Comparison of ENCODE assay signal across 8 cellular contexts in genomic region chr7:30226593-30227268, GRCh38. TPM values are rescaled to one million over a fixed set of nuclear protein-coding genes. Genes with fewer than 3 reads are reported as not detected.
DNase-seq lines count a peak whose midpoint lies in the region; ATAC-seq and TF ChIP-seq lines count a peak whose summit lies in the region.

No MANE protein-coding gene starts in this region.

- no peak overlapping the region for H4K91ac ChIP-seq in H9 (ENCODE audit: insufficient read length, low read depth, low read length)

- WGBS in H9 (ENCODE audit: extremely low coverage, insufficient read length, low lambda C conversion rate): no CpG with 5 or more reads among the region's 13 CpGs
- 70% methylated on average over 13 of the region's 13 CpGs for WGBS in smooth muscle cell (ENCODE audit: low lambda C conversion rate)

- H3K23me2 ChIP-seq in H9 (ENCODE audit: insufficient read length, low read depth, low read length, poor library complexity, severe bottlenecking): no peaks in the 10 kb centered on the region

- no peak overlapping the region for H4K5ac ChIP-seq in H9 (ENCODE audit: insufficient read length, low read depth, low read length)

- no peak for TF ChIP-seq POLR2A in erythroblast (IDR thresholded peaks at IDR 0.05; ENCODE audit: low read length)

- H3K79me2 ChIP-seq in H9 (ENCODE audit: insufficient read depth, low read length) (no peaks in the 10 kb centered on the region), smooth muscle cell (ENCODE audit: low read depth) (no peaks in the 10 kb centered on the region)

- CTCF ChIA-PET in GM10248 (lab: Yijun Ruan, JAX): interaction anchor here (1.0 to 1.5 kb wide), 3 partner anchors 11 to 20 kb away, joined by 3 to 4 read pairs (median 3); no protein-coding TSS in a partner anchor

- H3K4me3 Mint-ChIP-seq in H9: no peak overlapping the region

- no peak overlapping the region for H2BK120ac ChIP-seq in H9 (ENCODE audit: low read depth, low read length, poor library complexity, severe bottlenecking)

- H3K18ac ChIP-seq in H9 (ENCODE audit: insufficient read length, low read depth, low read length): no peak overlapping the region

- peaks cover 5 to 9% of the 10 kb centered on the region in 2 experiments for H3K4me1 Mint-ChIP-seq in H9

- POLR2A ChIA-PET in GM10248 (lab: Yijun Ruan, JAX): no interaction called here

- H2AK5ac ChIP-seq in H9 (ENCODE audit: insufficient read length, low read length): no peak overlapping the region

- H3T11ph ChIP-seq in H9 (ENCODE audit: low read length): no peak overlapping the region

- H3K4me2 ChIP-seq in H9 (ENCODE audit: insufficient read depth, insufficient read length, low read length): no peak overlapping the region
- peak overlapping the region; percentile 58 for H3K4me2 ChIP-seq in smooth muscle cell

- no peak overlapping the region for H3K23ac ChIP-seq in H9 (ENCODE audit: insufficient read length, low read depth, low read length)

- H3K4me1 ChIP-seq in H9 (ENCODE audit: insufficient read depth, low read length) (no peaks in the 10 kb centered on the region), smooth muscle cell (ENCODE audit: low read depth) (peaks cover 23% of the 10 kb centered on the region)

- H3K27ac ChIP-seq in H9 (ENCODE audit: insufficient read length, low read depth, low read length) (no peak overlapping the region), smooth muscle cell (ENCODE audit: low read depth) (peak overlapping the region; percentile 89)

- TF ChIP-seq CTCF in H9 (conservative IDR thresholded peaks at IDR 0.05) (peak; percentile 73), smooth muscle cell (IDR thresholded peaks at IDR 0.05; ENCODE audit: borderline replicate concordance, insufficient read depth, poor library complexity, severe bottlenecking) (peak; percentile 29), GM10248 (IDR thresholded peaks at IDR 0.05; ENCODE audit: control extremely low read depth, extremely low read depth, low read depth, missing control alignments) (no peak)

- no peak overlapping the region for H3K4me3 ChIP-seq in smooth muscle cell

- no peak for ATAC-seq in HG03095 (IDR thresholded peaks at IDR 0.05; ENCODE audit: unreplicated experiment)

- no peaks in the 10 kb centered on the region for H3K27me3 ChIP-seq in H9 (ENCODE audit: insufficient read depth, low read length)
- H3K27me3 ChIP-seq in smooth muscle cell (ENCODE audit: low read depth): no peaks in the 10 kb centered on the region

- H3K36me3 ChIP-seq in smooth muscle cell (ENCODE audit: low read depth): no peaks in the 10 kb centered on the region

- no peak overlapping the region for H3K56ac ChIP-seq in H9 (ENCODE audit: insufficient read length, low read depth, low read length)

- no peaks in the 10 kb centered on the region for H3K9me3 ChIP-seq in H9 (ENCODE audit: control insufficient read depth, low read depth, low read length)
- no peaks in the 10 kb centered on the region for H3K9me3 ChIP-seq in smooth muscle cell (replicated peaks; ENCODE audit: low read depth)

- H3K27ac Mint-ChIP-seq in H9: no peak overlapping the region; a peak in 1 of 7 replicates

- no peak overlapping the region for H4K8ac ChIP-seq in H9 (replicated peaks; ENCODE audit: insufficient read length, low read depth, low read length)

- H2BK12ac ChIP-seq in H9 (ENCODE audit: insufficient read length, low read depth, low read length): no peak overlapping the region

- DNase-seq in H9 (peak; percentile 76), NCI-H748 (lab: John Stamatoyannopoulos, UW; ENCODE audit: unreplicated experiment) (peak; percentile 51), erythroblast (lab: John Stamatoyannopoulos, UW) (peak; percentile 11 to 34), smooth muscle cell (lab: John Stamatoyannopoulos, UW; ENCODE audit: unreplicated experiment) (no peak), GM10248 (ENCODE audit: extremely low spot score) (no peak), SKM-1 treated with dmso at 0.1 percent for 144 hours (lab: John Stamatoyannopoulos, UW; ENCODE audit: unreplicated experiment) (no peak)
- no peak for DNase-seq in activated CD8-positive, alpha-beta memory T cell treated with anti-CD3 and anti-CD28 coated beads, Interleukin-2, amount 50 U/mL, for 4 hours

- H4K20me1 ChIP-seq in H9 (ENCODE audit: control insufficient read depth, insufficient read depth, insufficient read length): no peaks in the 10 kb centered on the region
- H4K20me1 ChIP-seq in smooth muscle cell (ENCODE audit: low read depth): peaks cover 10% of the 10 kb centered on the region

- no peaks in the 10 kb centered on the region for H3K36me3 Mint-ChIP-seq in H9 (ENCODE audit: insufficient read depth in 1 of 3, low read depth in 3 of 3)

- peaks cover 15% of the 10 kb centered on the region for H3F3A ChIP-seq in smooth muscle cell (ENCODE audit: low read depth)

- no peak overlapping the region for H2BK5ac ChIP-seq in H9 (ENCODE audit: insufficient read length, low read length)

- H2BK20ac ChIP-seq in H9 (ENCODE audit: low read depth, low read length, poor library complexity, severe bottlenecking): no peak overlapping the region

- no peak overlapping the region for H2BK15ac ChIP-seq in H9 (ENCODE audit: low read depth, low read length)

- H2AFZ ChIP-seq in H9 (ENCODE audit: low read length) (no peak overlapping the region), smooth muscle cell (ENCODE audit: low read depth) (no peak overlapping the region)

- H3K27me3 Mint-ChIP-seq in H9 (ENCODE audit: low read depth): peaks cover 7% of the 10 kb centered on the region

- no peak overlapping the region for H3K4ac ChIP-seq in H9 (ENCODE audit: low read depth, low read length)

- no peak overlapping the region for H3K14ac ChIP-seq in H9 (ENCODE audit: insufficient read depth, low read length)

- H3K9ac ChIP-seq in H9 (ENCODE audit: extremely low read depth, insufficient read length, low read length): no peak overlapping the region
- no peak overlapping the region for H3K9ac ChIP-seq in smooth muscle cell (ENCODE audit: low read depth)

- no peaks in the 10 kb centered on the region for H3K79me1 ChIP-seq in H9 (ENCODE audit: insufficient read depth, low read depth, low read length, poor library complexity, severe bottlenecking)

- H3K9me3 Mint-ChIP-seq in H9: no peaks in the 10 kb centered on the region

RNA-seq across cellular contexts. Expression of gene ZNRF2, which starts 57.7 kb away (rescaled TPM):
- total RNA-seq in H9 (2021) (16.5 and 17.1 TPM in 2 replicates), smooth muscle cell (12.7 and 13.5 TPM in 2 replicates)
- 2.1 and 7.4 TPM in 2 replicates for polyA plus RNA-seq in smooth muscle cell

Comparison
In these comparisons a context has a peak if more than half of its experiments do, and no peak if none do; other contexts are left out.
1. DNase-seq: peak in H9 (single experiment), NCI-H748 (single experiment) and erythroblast (2 of 2); none in smooth muscle cell (single experiment), GM10248 (single experiment), SKM-1 treated with dmso at 0.1 percent for 144 hours (single experiment) and activated CD8-positive, alpha-beta memory T cell treated with anti-CD3 and anti-CD28 coated beads, Interleukin-2, amount 50 U/mL, for 4 hours (single experiment).